In the genomic region with DNA sequence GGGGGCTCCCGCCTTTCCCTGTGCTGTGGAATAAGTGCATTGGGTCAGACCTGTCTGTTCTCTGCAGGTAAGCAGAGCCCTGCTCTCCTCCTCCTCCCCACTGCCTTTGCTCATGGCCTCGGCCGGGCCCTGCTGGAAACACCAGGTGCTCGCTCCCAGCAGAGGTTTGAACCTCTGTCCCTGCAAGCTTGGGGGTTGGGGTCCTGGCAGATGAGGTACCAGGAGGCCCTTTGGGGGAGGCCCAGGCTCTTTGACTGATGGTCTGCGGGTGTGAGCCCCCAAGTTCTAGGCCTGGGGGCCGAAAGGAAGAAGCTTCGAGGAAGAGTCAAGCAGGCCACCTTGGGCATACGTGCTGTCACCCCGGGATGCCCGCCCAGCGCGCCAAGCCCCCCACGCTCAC, we compare ENCODE assay signal across 21 cellular contexts. TPM values are rescaled to one million over a fixed set of nuclear protein-coding genes. Genes with fewer than 3 reads are reported as not detected.
DNase-seq lines count a peak whose midpoint lies in the region; ATAC-seq and TF ChIP-seq lines count a peak whose summit lies in the region.
"Had no signal": no experiment of that assay in that cellular context is flagged by ENCODE, and none has a peak within 500 bp of the region (broad histone marks: within the 10 kb centered on the region; RNA-seq: fewer than 3 reads in every experiment).

No MANE protein-coding gene starts in this region.

- peaks cover 41% of the 10 kb centered on the region for H3K27me3 Mint-ChIP-seq in neural progenitor cell (ENCODE audit: insufficient read depth, low read depth)

- no peaks in the 10 kb centered on the region for H3K79me2 ChIP-seq in neural progenitor cell (ENCODE audit: low read depth)

- peaks cover 17% of the 10 kb centered on the region for H3K4me1 ChIP-seq in left ventricle myocardium inferior
- peaks cover 9% of the 10 kb centered on the region for H3K4me1 ChIP-seq in neural progenitor cell
- peaks cover 20% of the 10 kb centered on the region for H3K4me1 ChIP-seq in vagina

- H3K4me3 ChIP-seq in left ventricle myocardium inferior (peak overlapping the region; percentile 65), fibroblast of the aortic adventitia (ENCODE audit: low read depth, low read length) (peak overlapping the region; percentile 53), neural progenitor cell (peak overlapping the region; percentile 44), vagina (peak overlapping the region; percentile 39 to 41)
- H3K4me3 ChIP-seq: SJCRH30 had no signal

- no peaks in the 10 kb centered on the region for H3K9me3 ChIP-seq in left ventricle myocardium inferior (replicated peaks)
- H3K9me3 ChIP-seq in neural progenitor cell (ENCODE audit: low read depth): no peaks in the 10 kb centered on the region
- H3K9me3 ChIP-seq in vagina: no peaks in the 10 kb centered on the region
- H3K9me3 ChIP-seq: SJCRH30, upper lobe of left lung had no signal

- H3K27ac Mint-ChIP-seq in neural progenitor cell: no peak overlapping the region
- H3K27ac Mint-ChIP-seq: activated CD4-positive, alpha-beta memory T cell treated with anti-CD3 and anti-CD28 coated beads, Interleukin-2, amount 10 ng/mL, durations not matched to agents 7 days and 5 days; activated naive CD8-positive, alpha-beta T cell treated with anti-CD3 and anti-CD28 coated beads for 36 hours; brain; T-helper 1 cell treated with Interleukin-12 subunit alpha and Interleukin-12 subunit beta and Interleukin-4 antibody, amounts not matched to agents 30 μg/mL and 1 μg/mL, for 36 hours had no signal

- H3K27me3 ChIP-seq in left ventricle myocardium inferior (ENCODE audit: low read depth): peaks cover 72% of the 10 kb centered on the region
- peaks cover 54% of the 10 kb centered on the region for H3K27me3 ChIP-seq in neural progenitor cell
- H3K27me3 ChIP-seq in vagina: peaks cover 3% of the 10 kb centered on the region

- H3K4me1 Mint-ChIP-seq in neural progenitor cell: peaks cover 12% of the 10 kb centered on the region
- H3K4me1 Mint-ChIP-seq: activated CD4-positive, alpha-beta memory T cell treated with anti-CD3 and anti-CD28 coated beads, Interleukin-2, amount 10 ng/mL, durations not matched to agents 7 days and 5 days had no signal

- ATAC-seq in left ventricle myocardium superior: no peak
- ATAC-seq in GM21515 (IDR thresholded peaks at IDR 0.05; ENCODE audit: unreplicated experiment): no peak
- ATAC-seq in GM21723 (IDR thresholded peaks at IDR 0.05; ENCODE audit: unreplicated experiment): no peak
- ATAC-seq: activated T-cell treated with anti-CD3 and anti-CD28 coated beads, Interleukin-2, amount 50 U/mL, for 4 hours; stimulated activated naive B cell treated with anti-CD40 and anti-IgM and Interleukin-4, amounts not matched to agents 10 μg/mL and 1 μg/mL and 100 μg/mL, for 72 hours had no signal

- H3K36me3 ChIP-seq in left ventricle myocardium inferior (no peaks in the 10 kb centered on the region), neural progenitor cell (no peaks in the 10 kb centered on the region), vagina (no peaks in the 10 kb centered on the region)
- H3K36me3 ChIP-seq: SJCRH30, upper lobe of left lung, WERI-Rb-1 had no signal

- H3K9me3 Mint-ChIP-seq in neural progenitor cell: peaks cover 7% of the 10 kb centered on the region
- H3K9me3 Mint-ChIP-seq: activated CD4-positive, alpha-beta memory T cell treated with anti-CD3 and anti-CD28 coated beads, Interleukin-2, amount 10 ng/mL, durations not matched to agents 7 days and 5 days; activated naive CD8-positive, alpha-beta T cell treated with anti-CD3 and anti-CD28 coated beads for 36 hours; activated T-cell treated with anti-CD3 and anti-CD28 coated beads, Interleukin-2, amount 50 U/mL, for 4 hours; CD4-positive, CD25-positive, alpha-beta regulatory T cell; neural crest cell; stimulated activated naive B cell treated with anti-CD40 and anti-IgM and Interleukin-4, amounts not matched to agents 10 μg/mL and 1 μg/mL and 100 μg/mL, for 72 hours; T-helper 1 cell treated with Interleukin-12 subunit alpha and Interleukin-12 subunit beta and Interleukin-4 antibody, amounts not matched to agents 30 μg/mL and 1 μg/mL, for 36 hours had no signal

- no peak for TF ChIP-seq POLR2A in vagina (IDR thresholded peaks at IDR 0.05)

- TF ChIP-seq CTCF in left ventricle myocardium inferior (IDR thresholded peaks at IDR 0.05; ENCODE audit: borderline replicate concordance) (no peak), fibroblast of the aortic adventitia (IDR thresholded peaks at IDR 0.05; ENCODE audit: insufficient read depth, low read length) (no peak), neural progenitor cell (IDR thresholded peaks at IDR 0.05) (no peak), vagina (IDR thresholded peaks at IDR 0.05) (no peak)

- no peaks in the 10 kb centered on the region for H4K20me1 ChIP-seq in neural progenitor cell (ENCODE audit: low read depth)

- peak overlapping the region; percentile 78 for H3K4me2 ChIP-seq in neural progenitor cell

- peak overlapping the region; percentile 58 for H2AFZ ChIP-seq in neural progenitor cell (replicated peaks)

- H3F3A ChIP-seq in neural progenitor cell (ENCODE audit: low read depth): peaks cover 31% of the 10 kb centered on the region

- intact Hi-C loops in left ventricle myocardium inferior (cut with micrococcal nuclease): no loop called here
- intact Hi-C loops in left ventricle myocardium superior (cut with micrococcal nuclease): no loop called here
- intact Hi-C loops in vagina (cut with DNase I): no loop called here

- no peak overlapping the region for H3K9ac ChIP-seq in neural progenitor cell

- DNase-seq in left ventricle myocardium inferior (no peak), left ventricle myocardium superior (no peak), fibroblast of the aortic adventitia (ENCODE audit: low read depth) (no peak), neural progenitor cell (ENCODE audit: low spot score) (no peak), vagina (ENCODE audit: extremely low spot score in 2 of 2) (no peak), NCI-H1694 (lab: John Stamatoyannopoulos, UW) (no peak)
- DNase-seq: activated CD4-positive, alpha-beta memory T cell treated with anti-CD3 and anti-CD28 coated beads, Interleukin-2, amount 10 ng/mL, durations not matched to agents 7 days and 5 days; activated naive CD8-positive, alpha-beta T cell treated with anti-CD3 and anti-CD28 coated beads for 36 hours; activated T-cell treated with anti-CD3 and anti-CD28 coated beads, Interleukin-2, amount 50 U/mL, for 4 hours; CD4-positive, CD25-positive, alpha-beta regulatory T cell; dermis blood vessel endothelial cell; NCI-H2081 treated with DMSO at 0.1 percent for 48 hours; SJCRH30; stimulated activated naive B cell treated with anti-CD40 and anti-IgM and Interleukin-4, amounts not matched to agents 10 μg/mL and 1 μg/mL and 100 μg/mL, for 72 hours; WERI-Rb-1 had no signal

- no peak overlapping the region for H3K27ac ChIP-seq in left ventricle myocardium inferior (replicated peaks)
- H3K27ac ChIP-seq in neural progenitor cell: no peak overlapping the region
- H3K27ac ChIP-seq in vagina: no peak overlapping the region
- H3K27ac ChIP-seq: SJCRH30, upper lobe of left lung, WERI-Rb-1 had no signal

- H3K36me3 Mint-ChIP-seq in neural progenitor cell: no peaks in the 10 kb centered on the region
- H3K36me3 Mint-ChIP-seq: activated naive CD8-positive, alpha-beta T cell treated with anti-CD3 and anti-CD28 coated beads for 36 hours; brain; CD4-positive, CD25-positive, alpha-beta regulatory T cell had no signal

- H3K4me3 Mint-ChIP-seq in neural progenitor cell: no peak overlapping the region
- H3K4me3 Mint-ChIP-seq: activated CD4-positive, alpha-beta memory T cell treated with anti-CD3 and anti-CD28 coated beads, Interleukin-2, amount 10 ng/mL, durations not matched to agents 7 days and 5 days; CD4-positive, CD25-positive, alpha-beta regulatory T cell; neural crest cell; T-helper 1 cell treated with Interleukin-12 subunit alpha and Interleukin-12 subunit beta and Interleukin-4 antibody, amounts not matched to agents 30 μg/mL and 1 μg/mL, for 36 hours had no signal

RNA-seq across cellular contexts. Expression of gene CEP170B, which starts 22.1 kb away (rescaled TPM):
- 11.7 TPM for total RNA-seq in left ventricle myocardium inferior
- 10.7 TPM for total RNA-seq in left ventricle myocardium superior
- 8.2 and 18.2 TPM in 2 replicates for total RNA-seq in fibroblast of the aortic adventitia (ENCODE audit: low replicate concordance)
- 3.0 and 13.7 TPM in 2 replicates for total RNA-seq in neural progenitor cell (ENCODE audit: low replicate concordance)
- total RNA-seq in vagina: 17.9 TPM

RNA-seq across cellular contexts. Expression of gene ZBTB42, which starts 42.1 kb away (rescaled TPM):
- 5.7 TPM for total RNA-seq in left ventricle myocardium inferior
- 5.3 TPM for total RNA-seq in left ventricle myocardium superior
- 2.5 and 5.0 TPM in 2 replicates for total RNA-seq in fibroblast of the aortic adventitia (ENCODE audit: low replicate concordance)
- total RNA-seq in neural progenitor cell (ENCODE audit: low replicate concordance): 0.41 and 1.1 TPM in 2 replicates
- 7.6 TPM for total RNA-seq in vagina

RNA-seq across cellular contexts. Expression of gene AKT1, which starts 47.5 kb away (rescaled TPM):
- total RNA-seq in left ventricle myocardium inferior (144 TPM), left ventricle myocardium superior (142 TPM), fibroblast of the aortic adventitia (ENCODE audit: low replicate concordance) (93.1 and 127 TPM in 2 replicates), neural progenitor cell (ENCODE audit: low replicate concordance) (67.2 and 92.4 TPM in 2 replicates), vagina (92.8 TPM)
